Comparison of ENCODE assay signal across 2 cellular contexts in genomic region chr14:104859900-104860299, GRCh38.
TF ChIP-seq lines count a peak whose summit lies in the region.

No MANE protein-coding gene starts in this region.

TF ChIP-seq in HEK293, 187 proteins besides CTCF, POLR2A, EP300 and RAD21:
- TF ChIP-seq ZNF560 (tag by site-specific recombination; IDR thresholded peaks at IDR 0.05; ENCODE audit: borderline replicate concordance) (0 out of 2 replicates have a peak, but pooled peaks have one; percentile 3), ZNF433 (tag by site-specific recombination; IDR thresholded peaks at IDR 0.05; ENCODE audit: low read depth) (no peak), ZBTB6 (tag by site-specific recombination; IDR thresholded peaks at IDR 0.05) (peak; percentile 91; the same call in 1 of the 2 replicates), ZNF366 (tag by site-specific recombination; conservative IDR thresholded peaks at IDR 0.05) (peak; percentile 35), YY2 (tag by site-specific recombination; IDR thresholded peaks at IDR 0.05) (peak; percentile 72), FEZF1 (tag by site-specific recombination; IDR thresholded peaks at IDR 0.05) (no peak)
TF ChIP-seq in HEK293: peak in this region for 4.

TF ChIP-seq in H1, 55 proteins besides CTCF, POLR2A, EP300 and RAD21:
- TF ChIP-seq BACH1 (IDR thresholded peaks at IDR 0.05; ENCODE audit: low read length) (no peak), JUND (IDR thresholded peaks at IDR 0.05; ENCODE audit: low read length) (no peak), KDM1A (IDR thresholded peaks at IDR 0.05; ENCODE audit: borderline replicate concordance, low read length) (no peak), GTF2F1 (IDR thresholded peaks at IDR 0.05; ENCODE audit: borderline replicate concordance, low read depth, low read length) (no peak), CBX8 (IDR thresholded peaks at IDR 0.05; ENCODE audit: borderline replicate concordance, low read depth, low read length) (no peak), PHF8 (conservative IDR thresholded peaks at IDR 0.05; ENCODE audit: low read depth, low read length) (no peak), GABPA (IDR thresholded peaks at IDR 0.05; ENCODE audit: borderline replicate concordance, insufficient read depth, low read length) (no peak), CBX5 (IDR thresholded peaks at IDR 0.05; ENCODE audit: low read depth, low read length) (no peak)
- TF ChIP-seq, protein P1, sequence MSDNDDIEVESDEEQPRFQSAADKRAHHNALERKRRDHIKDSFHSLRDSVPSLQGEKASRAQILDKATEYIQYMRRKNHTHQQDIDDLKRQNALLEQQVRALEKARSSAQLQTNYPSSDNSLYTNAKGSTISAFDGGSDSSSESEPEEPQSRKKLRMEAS (IDR thresholded peaks at IDR 0.05): no peak
TF ChIP-seq in H1: peak in this region for 0.
